ENCODE assay signal across 8 cellular contexts in genomic region chr7:105849122-105849855, GRCh38. TPM values are rescaled to one million over a fixed set of nuclear protein-coding genes. Genes with fewer than 3 reads are reported as not detected.
DNase-seq lines count a peak whose midpoint lies in the region; ATAC-seq and TF ChIP-seq lines count a peak whose summit lies in the region.

No MANE protein-coding gene starts in this region.

- no peaks in the 10 kb centered on the region for H3K27me3 ChIP-seq in foreskin keratinocyte

- H3K4me1 ChIP-seq in foreskin keratinocyte = peaks cover 10% of the 10 kb centered on the region

- DNase-seq in HPDE6-E6E7 (ENCODE audit: extremely low spot score) (peak; percentile 25), foreskin keratinocyte (peak; percentile 31 to 39), HuH-7 (ENCODE audit: low spot score) (no peak), NCI-H1092 treated with DMSO at 0.1 percent for 48 hours (lab: John Stamatoyannopoulos, UW) (no peak), NCI-H510A (lab: John Stamatoyannopoulos, UW) (no peak)
- peak; percentile 32 to 63 for DNase-seq in activated CD4-positive, alpha-beta T cell treated with anti-CD3 and anti-CD28 coated beads, Interleukin-2, amount 50 U/mL, for 24 hours (ENCODE audit: low read depth in 1 of 2, low spot score in 1 of 2)
- peak; percentile 69 to 75 for DNase-seq in stimulated activated CD8-positive, alpha-beta memory T cell treated with anti-CD3 and anti-CD28 coated beads, Interleukin-15, amount 100 ng/mL, for 48 hours (ENCODE audit: low read depth in 2 of 2)

- ATAC-seq in foreskin keratinocyte (peak; percentile 74), HG03108 (IDR thresholded peaks at IDR 0.05; ENCODE audit: unreplicated experiment) (no peak)

- H3K27ac ChIP-seq in foreskin keratinocyte = peak overlapping the region; percentile 48

- TF ChIP-seq CTCF in foreskin keratinocyte (conservative IDR thresholded peaks at IDR 0.05) = no peak

RNA-seq across cellular contexts. Expression of gene ATXN7L1, which starts 27.1 kb away (rescaled TPM):
- 5.5 and 6.7 TPM in 2 replicates for total RNA-seq in foreskin keratinocyte
- 2.8 and 4.1 TPM in 2 replicates for polyA plus RNA-seq in foreskin keratinocyte

Comparison
In these comparisons a context has a peak if more than half of its experiments do, and no peak if none do; other contexts are left out.
1. DNase-seq: peak in HPDE6-E6E7 (single experiment), activated CD4-positive, alpha-beta T cell treated with anti-CD3 and anti-CD28 coated beads, Interleukin-2, amount 50 U/mL, for 24 hours (2 of 2), foreskin keratinocyte (2 of 2) and stimulated activated CD8-positive, alpha-beta memory T cell treated with anti-CD3 and anti-CD28 coated beads, Interleukin-15, amount 100 ng/mL, for 48 hours (2 of 2); none in HuH-7 (single experiment), NCI-H1092 treated with DMSO at 0.1 percent for 48 hours (single experiment) and NCI-H510A (single experiment).